ENCODE assay signal across 8 cellular contexts in genomic region chr19:1478934-1479707, GRCh38. TPM values are rescaled to one million over a fixed set of nuclear protein-coding genes. Genes with fewer than 3 reads are reported as not detected.
DNase-seq lines count a peak whose midpoint lies in the region; ATAC-seq and TF ChIP-seq lines count a peak whose summit lies in the region.

Gene C19orf25, minus strand, starts transcription at chr19:1479215. Its CDS starts 312 bp downstream, at chr19:1478903.

- intact Hi-C loops in natural killer cell (cut with micrococcal nuclease): loop anchor here (1.0 kb wide), 1 partner anchor 11 kb away; the partner anchor contains the start of gene PCSK4

- H3K27ac ChIP-seq in DND-41 (ENCODE audit: low read length): peak within 1 kb of the TSS; percentile 98
- H3K27ac ChIP-seq in GM23338 (ENCODE audit: low read depth): peak within 1 kb of the TSS; percentile 70; the same call in 1 of the 2 replicates
- peak within 1 kb of the TSS; percentile 38 for H3K27ac ChIP-seq in RWPE2 (ENCODE audit: poor library complexity, severe bottlenecking)

- H3K9me3 Mint-ChIP-seq in GM23338 (no peaks in the 10 kb centered on the region; the same call in 2 of the 3 replicates), natural killer cell (no peaks in the 10 kb centered on the region)
- no peaks in the 10 kb centered on the region for H3K9me3 Mint-ChIP-seq in activated T-helper 17 cell treated with anti-CD3 and anti-CD28 coated beads, Interleukin-2, amount 50 U/mL, for 72 hours

- peak within 1 kb of the TSS; percentile 89 to 98 for H3K4me3 ChIP-seq in DND-41 (ENCODE audit: low read depth in 1 of 2, low read length in 2 of 2)
- H3K4me3 ChIP-seq in GM23338: peak within 1 kb of the TSS; percentile 80
- peak within 1 kb of the TSS; percentile 75 for H3K4me3 ChIP-seq in Loucy (ENCODE audit: low read length, poor library complexity, severe bottlenecking)
- peak within 1 kb of the TSS; percentile 54 for H3K4me3 ChIP-seq in RWPE2 (ENCODE audit: severe bottlenecking)
- peak within 1 kb of the TSS; percentile 81 for H3K4me3 ChIP-seq in fibroblast of mammary gland (ENCODE audit: control insufficient read depth, low read depth, low read length)

- H3K27ac Mint-ChIP-seq in GM23338: peak within 1 kb of the TSS; percentile 97
- peak within 1 kb of the TSS; percentile 79 for H3K27ac Mint-ChIP-seq in activated T-helper 17 cell treated with anti-CD3 and anti-CD28 coated beads, Interleukin-2, amount 50 U/mL, for 72 hours
- H3K27ac Mint-ChIP-seq in natural killer cell: peak within 1 kb of the TSS; percentile 92 to 97

- ATAC-seq in DND-41 (ENCODE audit: insufficient read depth, low read depth) (peak; percentile 94), GM23338 (peak; percentile 89), RWPE2 (ENCODE audit: low read depth) (peak; percentile 87), natural killer cell (peak; percentile 95 to 97 (median 97))
- ATAC-seq in activated T-helper 17 cell treated with anti-CD3 and anti-CD28 coated beads, Interleukin-2, amount 50 U/mL, for 72 hours (replicated peaks): peak; percentile 99

- peaks cover 39% of the 10 kb centered on the region for H4K20me1 ChIP-seq in DND-41 (ENCODE audit: insufficient read depth, low read length)
- H4K20me1 ChIP-seq in GM23338 (replicated peaks; ENCODE audit: insufficient read depth): peaks cover 19% of the 10 kb centered on the region
- peaks cover 18% of the 10 kb centered on the region for H4K20me1 ChIP-seq in Loucy (ENCODE audit: insufficient read depth, low read length, poor library complexity, severe bottlenecking)

- DNase-seq in DND-41 (peak; percentile 95), GM23338 (ENCODE audit: low spot score) (peak; percentile 98), RWPE2 (ENCODE audit: low spot score) (peak; percentile 90), fibroblast of mammary gland (ENCODE audit: low read depth) (peak; percentile 88), natural killer cell (peak; percentile 89)
- DNase-seq in stimulated activated naive CD4-positive, alpha-beta T cell (lab: John Stamatoyannopoulos, UW): peak; percentile 77 to 87 (median 82)

- H3K9me3 ChIP-seq in DND-41 (ENCODE audit: insufficient read depth, low read length, severe bottlenecking): no peaks in the 10 kb centered on the region
- H3K9me3 ChIP-seq in Loucy (ENCODE audit: insufficient read depth, low read depth, low read length): no peaks in the 10 kb centered on the region
- H3K9me3 ChIP-seq in RWPE2 (ENCODE audit: severe bottlenecking): no peaks in the 10 kb centered on the region

- peak within 1 kb of the TSS; percentile 97 for H3K4me3 Mint-ChIP-seq in GM23338
- H3K4me3 Mint-ChIP-seq in activated T-helper 17 cell treated with anti-CD3 and anti-CD28 coated beads, Interleukin-2, amount 50 U/mL, for 72 hours: peak within 1 kb of the TSS; percentile 78
- peak within 1 kb of the TSS; percentile 98 for H3K4me3 Mint-ChIP-seq in natural killer cell

- H3K4me2 ChIP-seq in DND-41 (ENCODE audit: insufficient read depth, low read length) (peak within 1 kb of the TSS; percentile 99), GM23338 (peak within 1 kb of the TSS; percentile 89), Loucy (ENCODE audit: low read depth, low read length, poor library complexity, severe bottlenecking) (peak within 1 kb of the TSS; percentile 92)

- H3K27me3 Mint-ChIP-seq in GM23338 (ENCODE audit: insufficient read depth, low read depth, poor library complexity) (peaks cover 4% of the 10 kb centered on the region), natural killer cell (ENCODE audit: low read depth in 2 of 2) (no peaks in the 10 kb centered on the region)
- H3K27me3 Mint-ChIP-seq in activated T-helper 17 cell treated with anti-CD3 and anti-CD28 coated beads, Interleukin-2, amount 50 U/mL, for 72 hours: no peaks in the 10 kb centered on the region

- H3F3A ChIP-seq in GM23338 (replicated peaks; ENCODE audit: low read depth) (peaks cover 17% of the 10 kb centered on the region; the same call in 1 of the 2 replicates), Loucy (ENCODE audit: low read depth) (no peaks in the 10 kb centered on the region)

- TF ChIP-seq CTCF in DND-41 (IDR thresholded peaks at IDR 0.05; ENCODE audit: borderline replicate concordance, extremely low read depth, low read length, poor library complexity, severe bottlenecking) (no peak), GM23338 (conservative IDR thresholded peaks at IDR 0.05; ENCODE audit: low read depth in 2 of 2) (no peak), Loucy (conservative IDR thresholded peaks at IDR 0.05; ENCODE audit: low read length) (no peak), RWPE2 (IDR thresholded peaks at IDR 0.05; ENCODE audit: poor library complexity, severe bottlenecking) (no peak), fibroblast of mammary gland (conservative IDR thresholded peaks at IDR 0.05; ENCODE audit: control insufficient read depth, insufficient read depth, low read depth, low read length) (no peak), natural killer cell (IDR thresholded peaks at IDR 0.05) (no peak)

- H3K9ac ChIP-seq in DND-41 (ENCODE audit: low read depth, low read length) (peak within 1 kb of the TSS; percentile 92), Loucy (ENCODE audit: low read depth, low read length, poor library complexity, severe bottlenecking) (peak within 1 kb of the TSS; percentile 88)

- H3K4me1 ChIP-seq in DND-41 (ENCODE audit: insufficient read depth, low read length): peaks cover 28% of the 10 kb centered on the region
- H3K4me1 ChIP-seq in GM23338 (ENCODE audit: insufficient read depth): peaks cover 4% of the 10 kb centered on the region; the same call in 1 of the 2 replicates
- peaks cover 11% of the 10 kb centered on the region for H3K4me1 ChIP-seq in Loucy (ENCODE audit: insufficient read depth, low read length, poor library complexity, severe bottlenecking)
- no peaks in the 10 kb centered on the region for H3K4me1 ChIP-seq in RWPE2 (ENCODE audit: insufficient read depth, poor library complexity, severe bottlenecking)

- H3K36me3 Mint-ChIP-seq in GM23338 (ENCODE audit: low read depth) (peaks cover 6% of the 10 kb centered on the region; the same call in 2 of the 3 replicates), natural killer cell (no peaks in the 10 kb centered on the region)
- H3K36me3 Mint-ChIP-seq in activated T-helper 17 cell treated with anti-CD3 and anti-CD28 coated beads, Interleukin-2, amount 50 U/mL, for 72 hours (ENCODE audit: low read depth): peaks cover 15% of the 10 kb centered on the region

- H2AFZ ChIP-seq in DND-41 (ENCODE audit: low read depth, low read length) (peak within 1 kb of the TSS; percentile 100), GM23338 (peak within 1 kb of the TSS; percentile 92; the same call in 1 of the 2 replicates), Loucy (ENCODE audit: low read length) (peak within 1 kb of the TSS; percentile 94)

- peaks cover 4% of the 10 kb centered on the region; the same call in 2 of the 3 replicates for H3K4me1 Mint-ChIP-seq in GM23338
- no peaks in the 10 kb centered on the region for H3K4me1 Mint-ChIP-seq in activated T-helper 17 cell treated with anti-CD3 and anti-CD28 coated beads, Interleukin-2, amount 50 U/mL, for 72 hours
- peaks cover 9 to 25% of the 10 kb centered on the region in 2 donors for H3K4me1 Mint-ChIP-seq in natural killer cell

- H3K9me2 ChIP-seq in GM23338 (ENCODE audit: insufficient read depth) (no peaks in the 10 kb centered on the region), Loucy (replicated peaks; ENCODE audit: low read depth, low read length) (no peaks in the 10 kb centered on the region)

- H3K79me2 ChIP-seq in DND-41 (ENCODE audit: insufficient read depth, low read length) (peaks cover 40% of the 10 kb centered on the region), GM23338 (replicated peaks; ENCODE audit: insufficient read depth) (peaks cover 19% of the 10 kb centered on the region), Loucy (ENCODE audit: insufficient read depth, low read length) (peaks cover 33% of the 10 kb centered on the region)

- H3K27me3 ChIP-seq in DND-41 (ENCODE audit: insufficient read depth, low read length, poor library complexity): no peaks in the 10 kb centered on the region
- no peaks in the 10 kb centered on the region for H3K27me3 ChIP-seq in GM23338 (ENCODE audit: insufficient read depth)
- no peaks in the 10 kb centered on the region for H3K27me3 ChIP-seq in Loucy (ENCODE audit: insufficient read depth, low read length, poor library complexity, severe bottlenecking)
- no peaks in the 10 kb centered on the region for H3K27me3 ChIP-seq in RWPE2 (ENCODE audit: insufficient read depth, poor library complexity, severe bottlenecking)

- peaks cover 24% of the 10 kb centered on the region for H3K36me3 ChIP-seq in DND-41 (ENCODE audit: insufficient read depth, low read length)
- 0 out of 2 replicates have a peak, but pooled peaks cover 5% of the 10 kb centered on the region for H3K36me3 ChIP-seq in GM23338 (ENCODE audit: insufficient read depth)
- H3K36me3 ChIP-seq in Loucy (ENCODE audit: insufficient read depth, low read length): no peaks in the 10 kb centered on the region
- peaks cover 18% of the 10 kb centered on the region for H3K36me3 ChIP-seq in RWPE2 (ENCODE audit: low read depth)

TF ChIP-seq in GM23338, 12 proteins besides CTCF, POLR2A, EP300 and RAD21:
- no peak for TF ChIP-seq ZNF331 (CRISPR knock-in tag; IDR thresholded peaks at IDR 0.05; ENCODE audit: low read depth)
- TF ChIP-seq POLR2AphosphoS5 (IDR thresholded peaks at IDR 0.05; ENCODE audit: low read depth): peak; percentile 84
- no peak for TF ChIP-seq ZNF114 (CRISPR knock-in tag; IDR thresholded peaks at IDR 0.05)
- no peak for TF ChIP-seq STAT1 (IDR thresholded peaks at IDR 0.05; ENCODE audit: unreplicated experiment)
- TF ChIP-seq, protein P1, sequence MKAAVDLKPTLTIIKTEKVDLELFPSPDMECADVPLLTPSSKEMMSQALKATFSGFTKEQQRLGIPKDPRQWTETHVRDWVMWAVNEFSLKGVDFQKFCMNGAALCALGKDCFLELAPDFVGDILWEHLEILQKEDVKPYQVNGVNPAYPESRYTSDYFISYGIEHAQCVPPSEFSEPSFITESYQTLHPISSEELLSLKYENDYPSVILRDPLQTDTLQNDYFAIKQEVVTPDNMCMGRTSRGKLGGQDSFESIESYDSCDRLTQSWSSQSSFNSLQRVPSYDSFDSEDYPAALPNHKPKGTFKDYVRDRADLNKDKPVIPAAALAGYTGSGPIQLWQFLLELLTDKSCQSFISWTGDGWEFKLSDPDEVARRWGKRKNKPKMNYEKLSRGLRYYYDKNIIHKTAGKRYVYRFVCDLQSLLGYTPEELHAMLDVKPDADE (IDR thresholded peaks at IDR 0.05): peak; percentile 53; the same call in 1 of the 2 replicates
- TF ChIP-seq NANOG (IDR thresholded peaks at IDR 0.05; ENCODE audit: borderline replicate concordance): no peak
- peak; percentile 64; the same call in 1 of the 2 replicates for TF ChIP-seq CREB1 (CRISPR knock-in tag; IDR thresholded peaks at IDR 0.05; ENCODE audit: low read depth)
TF ChIP-seq in GM23338: peak in this region for 3.

RNA-seq across cellular contexts. Expression of gene C19orf25, which starts in this region (rescaled TPM):
- total RNA-seq in GM23338 (2014; rRNA removed; shearing (Covaris generic)): 61.1 and 64.9 TPM in 2 replicates
- polyA plus RNA-seq in GM23338 (2016; fragmentation: Nextera tagmentation; extraction: Ambion mirVana): 43.5 and 50.1 TPM in 2 replicates
- 10 to 100 TPM; 36.5 to 37.2 TPM for total RNA-seq in activated T-helper 17 cell treated with anti-CD3 and anti-CD28 coated beads, Interleukin-2, amount 50 U/mL, for 72 hours
- 10 to 100 TPM; 30.2 to 42.2 (median 34.3) TPM for total RNA-seq in natural killer cell

Comparison
In these comparisons a context has a peak if more than half of its experiments do, and no peak if none do; other contexts are left out.
1. Peak in every context shown above with its lines: DNase-seq, ATAC-seq, H3K4me3 ChIP-seq and H3K27ac ChIP-seq.
2. H3K27ac ChIP-seq: peak in every context shown above with its lines; median percentile 98 in DND-41; 70 in GM23338; 38 in RWPE2.